Comparison of ENCODE assay signal across 1 cellular context in genomic region chr16:21233521-21234150, GRCh38.
TF ChIP-seq lines count a peak whose summit lies in the region.

ANKS4B (plus strand) TSS chr16:21233699; CDS start chr16:21233738, 39 bp downstream.

TF ChIP-seq in HepG2, 621 proteins besides CTCF, POLR2A, EP300 and RAD21 (continued from another document and continues in another):
- no peak for TF ChIP-seq ZBTB44 (CRISPR knock-in tag; IDR thresholded peaks at IDR 0.05)
- TF ChIP-seq ZBTB7A (CRISPR knock-in tag; IDR thresholded peaks at IDR 0.05): no peak
- 0 out of 2 replicates have a peak, but pooled peaks have one; percentile 77 for TF ChIP-seq ZNF34 (CRISPR knock-in tag; IDR thresholded peaks at IDR 0.05; ENCODE audit: borderline replicate concordance)
- no peak for TF ChIP-seq GPN1 (CRISPR knock-in tag; IDR thresholded peaks at IDR 0.05; ENCODE audit: borderline replicate concordance)
- no peak for TF ChIP-seq NR1H2 (CRISPR knock-in tag; IDR thresholded peaks at IDR 0.05; ENCODE audit: borderline replicate concordance, low read depth)
- 0 out of 2 replicates have a peak, but pooled peaks have one; percentile 23 for TF ChIP-seq RNF2 (conservative IDR thresholded peaks at IDR 0.05; ENCODE audit: low read depth)
- TF ChIP-seq MBD4 (IDR thresholded peaks at IDR 0.05; ENCODE audit: borderline replicate concordance, low read length): peak; percentile 63; the same call in 1 of the 2 replicates
- 0 out of 2 replicates have a peak, but pooled peaks have one; percentile 49 for TF ChIP-seq BRD4 (CRISPR knock-in tag; IDR thresholded peaks at IDR 0.05)
- TF ChIP-seq ZNF720 (CRISPR knock-in tag; IDR thresholded peaks at IDR 0.05): no peak
- 0 out of 2 replicates have a peak, but pooled peaks have one; percentile 16 for TF ChIP-seq RFX3 (CRISPR knock-in tag; IDR thresholded peaks at IDR 0.05)
- TF ChIP-seq ZNF263 (CRISPR knock-in tag; IDR thresholded peaks at IDR 0.05): peak; percentile 57
- TF ChIP-seq ZBTB3 (CRISPR knock-in tag; IDR thresholded peaks at IDR 0.05; ENCODE audit: borderline replicate concordance, low read depth): peak; percentile 73; the same call in 1 of the 2 replicates
- peak; percentile 66 to 79 for TF ChIP-seq HMGXB4 (CRISPR knock-in tag; IDR thresholded peaks at IDR 0.05; ENCODE audit: borderline replicate concordance in 1 of 2, low read depth in 1 of 2)
- TF ChIP-seq ZSCAN25 (CRISPR knock-in tag; IDR thresholded peaks at IDR 0.05): peak; percentile 49; the same call in 1 of the 2 replicates
- no peak for TF ChIP-seq ZNF83 (CRISPR knock-in tag; IDR thresholded peaks at IDR 0.05; ENCODE audit: borderline replicate concordance)
- TF ChIP-seq ZNF558 (CRISPR knock-in tag; IDR thresholded peaks at IDR 0.05; ENCODE audit: borderline replicate concordance): no peak
- TF ChIP-seq FLYWCH1 (CRISPR knock-in tag; IDR thresholded peaks at IDR 0.05): no peak
- 0 out of 2 replicates have a peak, but pooled peaks have one; percentile 50 for TF ChIP-seq ZNF318 (CRISPR knock-in tag; IDR thresholded peaks at IDR 0.05)
- TF ChIP-seq YY1 (IDR thresholded peaks at IDR 0.05; ENCODE audit: insufficient read depth, insufficient replicate concordance, low read depth, low read length): peak; percentile 58
- TF ChIP-seq ZNF792 (CRISPR knock-in tag; IDR thresholded peaks at IDR 0.05): peak; percentile 92
- TF ChIP-seq CENPBD1 (CRISPR knock-in tag; IDR thresholded peaks at IDR 0.05; ENCODE audit: borderline replicate concordance, low read depth): no peak
- no peak for TF ChIP-seq PCBP2 (optimal IDR thresholded peaks at IDR 0.05; ENCODE audit: low read depth, low read length, poor library complexity, severe bottlenecking)
- peak; percentile 23; the same call in 1 of the 2 replicates for TF ChIP-seq MYC (CRISPR knock-in tag; IDR thresholded peaks at IDR 0.05; ENCODE audit: borderline replicate concordance)
- peak; percentile 81; the same call in 1 of the 2 replicates for TF ChIP-seq ZNF501 (CRISPR knock-in tag; IDR thresholded peaks at IDR 0.05)
- TF ChIP-seq ZMAT5 (CRISPR knock-in tag; IDR thresholded peaks at IDR 0.05; ENCODE audit: borderline replicate concordance, low read depth): no peak
- no peak for TF ChIP-seq RBM39 (IDR thresholded peaks at IDR 0.05; ENCODE audit: low read depth, low read length, poor library complexity, severe bottlenecking)
- no peak for TF ChIP-seq TRIM22 (IDR thresholded peaks at IDR 0.05)
- no peak for TF ChIP-seq MNT (IDR thresholded peaks at IDR 0.05)
- peak; percentile 96 for TF ChIP-seq MEIS2 (CRISPR knock-in tag; IDR thresholded peaks at IDR 0.05)
- peak; percentile 71; the same call in 1 of the 2 replicates for TF ChIP-seq CHD4 (IDR thresholded peaks at IDR 0.05; ENCODE audit: borderline replicate concordance, low read length)
- peak; percentile 88; the same call in 1 of the 2 replicates for TF ChIP-seq TBX3 (IDR thresholded peaks at IDR 0.05; ENCODE audit: borderline replicate concordance)
- no peak for TF ChIP-seq SALL2 (CRISPR knock-in tag; IDR thresholded peaks at IDR 0.05)
- TF ChIP-seq ZNF496 (CRISPR knock-in tag; IDR thresholded peaks at IDR 0.05; ENCODE audit: insufficient replicate concordance): no peak
- TF ChIP-seq REL (CRISPR knock-in tag; conservative IDR thresholded peaks at IDR 0.05): no peak
- no peak for TF ChIP-seq PREB (CRISPR knock-in tag; IDR thresholded peaks at IDR 0.05)
